1 cellular context compared by ENCODE assay signal in genomic region chr15:52076889-52077781, GRCh38.
A peak's percentile ranks its signal among the peaks of the same experiment; 100 is the strongest.
TF ChIP-seq lines count a peak whose summit lies in the region.

No MANE protein-coding gene starts in this region.

TF ChIP-seq in HepG2, 621 proteins besides CTCF, POLR2A, EP300 and RAD21 (continued from another document and continues in another):
- TF ChIP-seq ARID5B (CRISPR knock-in tag; IDR thresholded peaks at IDR 0.05) (peak; percentile 64), HNRNPH1 (optimal IDR thresholded peaks at IDR 0.05; ENCODE audit: low read depth, low read length) (no peak), SRY (CRISPR knock-in tag; IDR thresholded peaks at IDR 0.05) (no peak), ZNF24 (IDR thresholded peaks at IDR 0.05) (peak; percentile 55; the same call in 1 of the 2 replicates), SMC3 (IDR thresholded peaks at IDR 0.05; ENCODE audit: low read length) (0 out of 2 replicates have a peak, but pooled peaks have one; percentile 2), HINFP (CRISPR knock-in tag; IDR thresholded peaks at IDR 0.05; ENCODE audit: low read depth) (no peak), BRD4 (CRISPR knock-in tag; IDR thresholded peaks at IDR 0.05) (no peak), TFAP4 (IDR thresholded peaks at IDR 0.05; ENCODE audit: borderline replicate concordance, low read depth) (no peak), ZNF879 (CRISPR knock-in tag; IDR thresholded peaks at IDR 0.05) (no peak), HIVEP1 (CRISPR knock-in tag; IDR thresholded peaks at IDR 0.05) (no peak), GATAD2A (CRISPR knock-in tag; IDR thresholded peaks at IDR 0.05) (peak; percentile 54; the same call in 1 of the 2 replicates), JARID2 (CRISPR knock-in tag; IDR thresholded peaks at IDR 0.05; ENCODE audit: insufficient replicate concordance) (no peak), NFKB2 (CRISPR knock-in tag; IDR thresholded peaks at IDR 0.05; ENCODE audit: borderline replicate concordance) (no peak), GPBP1L1 (CRISPR knock-in tag; IDR thresholded peaks at IDR 0.05) (no peak), ZNF574 (CRISPR knock-in tag; IDR thresholded peaks at IDR 0.05) (peak; percentile 34; the same call in 1 of the 2 replicates), ZBTB7A (CRISPR knock-in tag; IDR thresholded peaks at IDR 0.05) (0 out of 2 replicates have a peak, but pooled peaks have one; percentile 1), LCORL (IDR thresholded peaks at IDR 0.05) (no peak), LCORL (CRISPR knock-in tag; IDR thresholded peaks at IDR 0.05) (peak; percentile 26; the same call in 1 of the 2 replicates), HNF4A (CRISPR knock-in tag; IDR thresholded peaks at IDR 0.05) (peak; percentile 83), ZNF580 (CRISPR knock-in tag; IDR thresholded peaks at IDR 0.05; ENCODE audit: borderline replicate concordance, low read depth) (0 out of 2 replicates have a peak, but pooled peaks have one; percentile 41), ZFP36L2 (CRISPR knock-in tag; IDR thresholded peaks at IDR 0.05) (no peak), STAG1 (CRISPR knock-in tag; IDR thresholded peaks at IDR 0.05) (peak; percentile 47), ARID4A (CRISPR knock-in tag; IDR thresholded peaks at IDR 0.05; ENCODE audit: borderline replicate concordance) (peak; percentile 26; the same call in 1 of the 2 replicates), UBTF (CRISPR knock-in tag; IDR thresholded peaks at IDR 0.05) (no peak), RORA (CRISPR knock-in tag; IDR thresholded peaks at IDR 0.05) (no peak), SAP130 (CRISPR knock-in tag; IDR thresholded peaks at IDR 0.05; ENCODE audit: low read depth) (peak; percentile 49), AGO2 (optimal IDR thresholded peaks at IDR 0.05; ENCODE audit: low read depth, low read length) (no peak), CHCHD3 (CRISPR knock-in tag; IDR thresholded peaks at IDR 0.05) (no peak), ZNF138 (CRISPR knock-in tag; IDR thresholded peaks at IDR 0.05; ENCODE audit: low read depth) (no peak), MIER2 (CRISPR knock-in tag; IDR thresholded peaks at IDR 0.05) (no peak), HOMEZ (CRISPR knock-in tag; IDR thresholded peaks at IDR 0.05; ENCODE audit: low read depth) (0 out of 2 replicates have a peak, but pooled peaks have one; percentile 70), ZFP36 (IDR thresholded peaks at IDR 0.05; ENCODE audit: borderline replicate concordance, low read depth, low read length, partially characterized antibody) (no peak), IRF2 (CRISPR knock-in tag; IDR thresholded peaks at IDR 0.05) (peak; percentile 10; the same call in 1 of the 2 replicates), RXRB (CRISPR knock-in tag; IDR thresholded peaks at IDR 0.05; ENCODE audit: borderline replicate concordance) (peak; percentile 23), ERF (CRISPR knock-in tag; IDR thresholded peaks at IDR 0.05) (no peak), ZBTB42 (CRISPR knock-in tag; IDR thresholded peaks at IDR 0.05) (no peak), ETV5 (CRISPR knock-in tag; IDR thresholded peaks at IDR 0.05; ENCODE audit: borderline replicate concordance) (no peak), NCOA2 (CRISPR knock-in tag; IDR thresholded peaks at IDR 0.05) (no peak), KDM1A (CRISPR knock-in tag; IDR thresholded peaks at IDR 0.05) (no peak), RAD51 (IDR thresholded peaks at IDR 0.05; ENCODE audit: borderline replicate concordance) (no peak), FUBP1 (CRISPR knock-in tag; IDR thresholded peaks at IDR 0.05; ENCODE audit: borderline replicate concordance) (no peak)
